Comparison of ENCODE assay signal across 6 cellular contexts in genomic region chr11:57641426-57641825, GRCh38. TPM values are rescaled to one million over a fixed set of nuclear protein-coding genes. Genes with fewer than 3 reads are reported as not detected.
DNase-seq lines count a peak whose midpoint lies in the region; ATAC-seq lines count a peak whose summit lies in the region.

No MANE protein-coding gene starts in this region.

- no peaks in the 10 kb centered on the region for H3K27me3 ChIP-seq in iPS-18a (ENCODE audit: control insufficient read depth, insufficient read depth, low read length)

- H3K9ac ChIP-seq in iPS-18a (ENCODE audit: low read length), result no peak overlapping the region

- H3K9me3 ChIP-seq in iPS-18a (ENCODE audit: control insufficient read depth, low read depth, low read length), result no peaks in the 10 kb centered on the region

- peaks cover 48% of the 10 kb centered on the region for H3K4me1 ChIP-seq in iPS-18a (ENCODE audit: control insufficient read depth, low read depth, low read length)

- peak overlapping the region; percentile 95 for H3K4me3 ChIP-seq in iPS-18a (ENCODE audit: low read length)

- peaks cover 19% of the 10 kb centered on the region for H3K36me3 ChIP-seq in iPS-18a (ENCODE audit: control insufficient read depth, low read depth, low read length)

- DNase-seq in AG08396 (ENCODE audit: low spot score), result peak; percentile 69
- DNase-seq in HCEC 1CT, result peak; percentile 64
- DNase-seq in RPMI7951 (ENCODE audit: low read depth), result peak; percentile 57
- no peak for DNase-seq in activated effector memory CD4-positive, alpha-beta T cell treated with anti-CD3 and anti-CD28 coated beads, Interleukin-2, amount 50 U/mL, for 16 hours

- ATAC-seq in HG03432 (IDR thresholded peaks at IDR 0.05; ENCODE audit: unreplicated experiment), result no peak

- no peak overlapping the region for H3K27ac ChIP-seq in iPS-18a (ENCODE audit: low read length)

RNA-seq across cellular contexts. Expression of gene YPEL4, which starts 8.3 kb away (rescaled TPM):
- total RNA-seq in RPMI7951 (2014; rRNA removed; shearing (Covaris generic)), result 0.20 and 1.1 TPM in 2 replicates

RNA-seq across cellular contexts. Expression of gene CLP1, which starts 16.1 kb away (rescaled TPM):
- 27.2 and 29.0 TPM in 2 replicates for total RNA-seq in RPMI7951 (2014; rRNA removed; shearing (Covaris generic))

RNA-seq across cellular contexts. Expression of gene ZDHHC5, which starts 26.5 kb away (rescaled TPM):
- 21.6 and 22.6 TPM in 2 replicates for total RNA-seq in RPMI7951 (2014; rRNA removed; shearing (Covaris generic))

RNA-seq across cellular contexts. Expression of gene SERPING1, which starts 43.9 kb away (rescaled TPM):
- total RNA-seq in RPMI7951 (2014; rRNA removed; shearing (Covaris generic)), result 0.10 and 0.48 TPM in 2 replicates
